14 cellular contexts compared by ENCODE assay signal in genomic region chr10:10891437-10891836, GRCh38.
A peak's percentile ranks its signal among the peaks of the same experiment; 100 is the strongest.
DNase-seq lines count a peak whose midpoint lies in the region; ATAC-seq and TF ChIP-seq lines count a peak whose summit lies in the region.
"Had no signal": no experiment of that assay in that cellular context is flagged by ENCODE, and none has a peak within 500 bp of the region (broad histone marks: within the 10 kb centered on the region; RNA-seq: fewer than 3 reads in every experiment).

No MANE protein-coding gene starts in this region.

- ATAC-seq in mucosa of descending colon: peak; percentile 48
- ATAC-seq: esophagus mucosa, T-cell had no signal

- H3K36me3 ChIP-seq in mucosa of descending colon (ENCODE audit: low read depth): no peaks in the 10 kb centered on the region

- no peaks in the 10 kb centered on the region for H3K4me1 ChIP-seq in mucosa of descending colon (ENCODE audit: low read depth)

- DNase-seq in AG09309 (ENCODE audit: low read depth): peak; percentile 46
- peak; percentile 0 for DNase-seq in M059J (ENCODE audit: low read depth)
- DNase-seq in epithelial cell of esophagus (ENCODE audit: low read depth): peak; percentile 75
- no peak for DNase-seq in mucosa of descending colon
- no peak for DNase-seq in HUDEP-2 (lab: John Stamatoyannopoulos, UW; ENCODE audit: unreplicated experiment in 76 of 76)
- no peak for DNase-seq in NCI-H2196 (lab: John Stamatoyannopoulos, UW; ENCODE audit: unreplicated experiment)
- no peak for DNase-seq in dermis blood vessel endothelial cell
- no peak for DNase-seq in NCI-H1092 treated with DMSO at 0.1 percent for 48 hours (lab: John Stamatoyannopoulos, UW)
- DNase-seq: activated CD4-positive, alpha-beta T cell treated with anti-CD3 and anti-CD28 coated beads, Interleukin-2, amount 50 U/mL, for 1 hour; NCI-H2029 treated with DMSO at 0.1 percent for 48 hours; stimulated activated CD4-positive, alpha-beta T cell treated with anti-CD3 and anti-CD28 coated beads, Interleukin-2, amount 100 ng/mL, for 24 hours; stimulated activated naive CD4-positive, alpha-beta T cell; T-cell had no signal

- H3K9me3 ChIP-seq in mucosa of descending colon: no peaks in the 10 kb centered on the region

- intact Hi-C loops in mucosa of descending colon (cut with DNase I, micrococcal nuclease): no loop called here

- TF ChIP-seq CTCF in AG09309 (IDR thresholded peaks at IDR 0.05; ENCODE audit: control insufficient read depth, insufficient read depth, low read depth, low read length, missing control alignments) (no peak), epithelial cell of esophagus (IDR thresholded peaks at IDR 0.05; ENCODE audit: insufficient read depth, low read depth, low read length, missing control alignments) (no peak), mucosa of descending colon (IDR thresholded peaks at IDR 0.05) (no peak)

- H3K4me3 ChIP-seq in AG09309 (ENCODE audit: control insufficient read depth, low read depth, low read length): no peak overlapping the region
- H3K4me3 ChIP-seq in epithelial cell of esophagus (ENCODE audit: low read length): no peak overlapping the region
- H3K4me3 ChIP-seq in mucosa of descending colon: no peak overlapping the region

Comparison
In these comparisons a context has a peak if more than half of its experiments do, and no peak if none do; other contexts are left out.
1. DNase-seq: peak in AG09309 (single experiment), M059J (single experiment) and epithelial cell of esophagus (single experiment); none in mucosa of descending colon (0 of 3), HUDEP-2 (0 of 76), NCI-H2196 (single experiment), dermis blood vessel endothelial cell (single experiment) and NCI-H1092 treated with DMSO at 0.1 percent for 48 hours (single experiment).